Comparison of ENCODE assay signal across 21 cellular contexts in the genomic region with DNA sequence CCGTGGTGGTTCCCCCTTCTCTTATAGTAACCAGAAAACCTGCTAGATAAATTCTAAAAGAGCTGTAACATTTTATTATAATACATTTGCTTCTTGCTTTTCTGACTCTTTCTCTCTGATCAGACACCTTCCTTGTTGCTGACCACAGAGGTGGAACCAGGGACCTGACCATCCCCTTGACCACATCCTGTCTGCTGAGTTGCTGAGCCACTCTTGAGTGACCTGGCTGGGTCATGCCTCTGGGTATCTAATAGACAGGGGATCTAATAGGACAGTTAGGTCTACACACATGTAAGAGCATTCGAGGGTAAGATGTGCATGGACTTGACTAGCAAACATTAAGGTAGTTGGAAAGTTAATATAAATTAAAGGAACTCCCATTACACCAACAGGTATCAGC. TPM values are rescaled to one million over a fixed set of nuclear protein-coding genes. Genes with fewer than 3 reads are reported as not detected.
DNase-seq lines count a peak whose midpoint lies in the region; ATAC-seq and FAIRE-seq lines count a peak whose summit lies in the region.
"Had no signal": no experiment of that assay in that cellular context is flagged by ENCODE, and none has a peak within 500 bp of the region (broad histone marks: within the 10 kb centered on the region; RNA-seq: fewer than 3 reads in every experiment).

No MANE protein-coding gene starts in this region.

- no peak for FAIRE-seq in frontal cortex (lab: Jason Lieb, UNC)
- FAIRE-seq: colon, pancreas had no signal

- intact Hi-C loops in naive thymus-derived CD4-positive, alpha-beta T cell (cut with micrococcal nuclease), result no loop called here

- no peak overlapping the region for H3K4me3 ChIP-seq in naive thymus-derived CD4-positive, alpha-beta T cell (ENCODE audit: low read length)
- H3K4me3 ChIP-seq: pancreas, SJCRH30, stomach had no signal

- H3K27ac Mint-ChIP-seq in naive thymus-derived CD4-positive, alpha-beta T cell, result no peak overlapping the region
- H3K27ac Mint-ChIP-seq: activated CD4-positive, alpha-beta memory T cell treated with anti-CD3 and anti-CD28 coated beads for 36 hours; WTC11 had no signal

- H3K9me3 ChIP-seq in naive thymus-derived CD4-positive, alpha-beta T cell (ENCODE audit: control insufficient read depth in 2 of 3, low read length in 3 of 3), result peaks cover 0 to 12% (median 0%) of the 10 kb centered on the region in 3 experiments
- H3K9me3 ChIP-seq: pancreas, SJCRH30 had no signal

- no peaks in the 10 kb centered on the region for H3K4me1 Mint-ChIP-seq in naive thymus-derived CD4-positive, alpha-beta T cell
- H3K4me1 Mint-ChIP-seq: naive thymus-derived CD8-positive, alpha-beta T cell; WTC11 had no signal

- peak; percentile 84 for ATAC-seq in GM18909 (IDR thresholded peaks at IDR 0.05; ENCODE audit: poor library complexity, unreplicated experiment)
- ATAC-seq in GM21619 (IDR thresholded peaks at IDR 0.05; ENCODE audit: unreplicated experiment), result peak; percentile 96
- peak; percentile 64 for ATAC-seq in HG03442 (IDR thresholded peaks at IDR 0.05; ENCODE audit: unreplicated experiment)
- no peak for ATAC-seq in HG03025 (IDR thresholded peaks at IDR 0.05; ENCODE audit: low FRiP score, unreplicated experiment)
- ATAC-seq in naive thymus-derived CD4-positive, alpha-beta T cell, result no peak
- ATAC-seq: HCT116; naive thymus-derived CD8-positive, alpha-beta T cell; pancreas; PC-3; WTC11 had no signal

- peaks cover 0 to under 1% of the 10 kb centered on the region in 2 donors for H3K27me3 ChIP-seq in naive thymus-derived CD4-positive, alpha-beta T cell (ENCODE audit: control insufficient read depth in 2 of 2, insufficient read depth in 2 of 2, low read length in 2 of 2)
- H3K27me3 ChIP-seq: pancreas, SJCRH30 had no signal

- H3K27ac ChIP-seq in naive thymus-derived CD4-positive, alpha-beta T cell (ENCODE audit: low read depth, low read length), result no peak overlapping the region
- H3K27ac ChIP-seq: pancreas, SJCRH30, stomach had no signal

- peak; percentile 37 for DNase-seq in kidney glomerular epithelial cell (lab: John Stamatoyannopoulos, UW)
- DNase-seq in frontal cortex (ENCODE audit: low spot score in 2 of 2), result no peak
- no peak for DNase-seq in naive thymus-derived CD4-positive, alpha-beta T cell
- DNase-seq: activated CD4-positive, alpha-beta memory T cell treated with anti-CD3 and anti-CD28 coated beads for 36 hours; activated naive CD4-positive, alpha-beta T cell treated with anti-CD3 and anti-CD28 coated beads, Interleukin-2, amount 50 U/mL, for 16 hours; activated T-cell treated with anti-CD3 and anti-CD28 coated beads, Interleukin-2, amount 50 U/mL, for 1 hour; naive thymus-derived CD8-positive, alpha-beta T cell; NCI-H1417 treated with DMSO at 0.1 percent for 48 hours; NCI-H2171; pancreas; PC-3; SJCRH30; stomach; T-helper 2 cell had no signal

- H3K9me3 Mint-ChIP-seq in naive thymus-derived CD4-positive, alpha-beta T cell, result peaks cover 0 to 24% (median 15%) of the 10 kb centered on the region in 11 donors

- POLR2A ChIA-PET in naive thymus-derived CD4-positive, alpha-beta T cell (lab: Charles Lee), result no interaction called here

- peaks cover 0 to 13% (median 1%) of the 10 kb centered on the region in 5 donors for H3K36me3 Mint-ChIP-seq in naive thymus-derived CD4-positive, alpha-beta T cell

- no peaks in the 10 kb centered on the region for H3K36me3 ChIP-seq in naive thymus-derived CD4-positive, alpha-beta T cell (ENCODE audit: control insufficient read depth in 2 of 3, insufficient read depth in 3 of 3, low read length in 3 of 3)
- H3K36me3 ChIP-seq: pancreas, SJCRH30, stomach had no signal

- H3K27me3 Mint-ChIP-seq in naive thymus-derived CD4-positive, alpha-beta T cell, result peaks cover 6 to 24% (median 12%) of the 10 kb centered on the region in 5 donors

- H3K4me3 Mint-ChIP-seq in naive thymus-derived CD4-positive, alpha-beta T cell, result no peak overlapping the region
- H3K4me3 Mint-ChIP-seq: activated CD4-positive, alpha-beta memory T cell treated with anti-CD3 and anti-CD28 coated beads for 36 hours; naive thymus-derived CD8-positive, alpha-beta T cell; WTC11 had no signal

- H3K4me1 ChIP-seq in naive thymus-derived CD4-positive, alpha-beta T cell (ENCODE audit: control insufficient read depth in 2 of 2, insufficient read depth in 2 of 2, low read length in 2 of 2), result no peaks in the 10 kb centered on the region
- H3K4me1 ChIP-seq: pancreas, SJCRH30, stomach had no signal

- CTCF ChIA-PET in naive thymus-derived CD4-positive, alpha-beta T cell (lab: Charles Lee), result no interaction called here

RNA-seq across cellular contexts. Expression of gene TRIM59, which starts 22.8 kb away (rescaled TPM):
- total RNA-seq in frontal cortex, result 11.0 TPM
- 10 to 100 TPM in 4 of 5 experiments, 1 to 10 TPM in 1; 9.8 to 49.2 (median 17.5) TPM for total RNA-seq in naive thymus-derived CD4-positive, alpha-beta T cell
- 10 to 100 TPM; 16.6 to 35.6 TPM for polyA plus RNA-seq in naive thymus-derived CD4-positive, alpha-beta T cell

Comparison
In these comparisons a context has a peak if more than half of its experiments do, and no peak if none do; other contexts are left out.
1. ATAC-seq: peak in GM18909 (single experiment), GM21619 (single experiment) and HG03442 (single experiment); none in HG03025 (single experiment) and naive thymus-derived CD4-positive, alpha-beta T cell (single experiment).